In genomic region chr3:57420007-57420406, GRCh38 we compare ENCODE assay signal across 11 cellular contexts.
"Had no signal": no experiment of that assay in that cellular context is flagged by ENCODE, and none has a peak within 500 bp of the region (broad histone marks: within the 10 kb centered on the region; RNA-seq: fewer than 3 reads in every experiment).

No MANE protein-coding gene starts in this region.

- H3K9me3 ChIP-seq: HAP-1 had no signal

- FAIRE-seq: H1, H54 had no signal

- H3K9ac ChIP-seq: GM23248 had no signal

- H3K27ac ChIP-seq: GM23248 had no signal

- H2AFZ ChIP-seq: GM23248, GM23338 had no signal

- H3K27ac Mint-ChIP-seq: GM23338, HFFc6 had no signal

- H3K4me2 ChIP-seq: GM23338 had no signal

- H3K4me1 ChIP-seq: HAP-1 had no signal

- H3K9me3 Mint-ChIP-seq: GM23338, H9, HFFc6 had no signal

- H3K4me3 Mint-ChIP-seq: GM23338, H9, HFFc6 had no signal

- DNase-seq: GM23248, GOT3, H7, H9, HCEC 1CT, HFFc6 had no signal

- H3K4me3 ChIP-seq: GM23248, GM23338, HAP-1 had no signal

- H3K36me3 ChIP-seq: HAP-1 had no signal

- ATAC-seq: GM23338, HCT116 had no signal
